8 cellular contexts compared by ENCODE assay signal in the genomic region with DNA sequence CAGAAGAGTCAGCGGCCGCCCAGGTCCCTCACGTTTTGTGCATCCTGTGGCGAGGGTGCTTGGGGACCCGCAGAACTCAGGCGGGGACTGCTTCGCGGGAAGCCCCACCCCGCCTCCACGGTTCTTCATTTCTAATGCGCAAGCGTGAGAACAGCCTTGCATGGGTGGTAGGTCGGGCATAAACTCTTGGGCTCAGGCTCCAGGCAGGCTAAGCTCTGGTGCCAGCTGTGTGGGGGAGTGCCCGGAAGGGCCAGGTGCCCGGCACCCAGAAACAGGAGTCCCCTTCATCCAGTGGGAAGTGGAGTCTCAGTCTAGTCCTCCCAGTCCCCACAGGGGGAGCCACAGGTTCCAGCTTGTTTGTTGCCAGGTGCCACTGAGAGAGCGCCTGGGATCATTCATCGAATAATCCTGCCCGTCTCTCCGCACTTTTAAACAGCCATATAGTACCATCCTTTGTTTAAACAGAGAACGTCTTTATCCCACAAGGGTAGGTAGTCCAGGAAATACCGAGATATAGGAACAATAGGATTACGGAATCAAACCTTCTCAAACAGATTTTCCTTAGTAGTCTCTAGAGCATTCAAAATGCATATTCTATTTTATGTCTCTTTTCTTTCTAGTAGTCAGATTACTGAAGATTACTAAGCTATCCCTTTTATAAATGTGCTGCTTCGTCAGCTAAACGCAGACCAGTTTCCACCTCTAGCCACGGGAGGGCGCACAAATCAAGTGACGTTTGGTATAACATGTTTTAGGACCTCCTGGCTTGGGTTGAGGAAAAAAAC. TPM values are rescaled to one million over a fixed set of nuclear protein-coding genes. Genes with fewer than 3 reads are reported as not detected.
DNase-seq lines count a peak whose midpoint lies in the region; ATAC-seq, FAIRE-seq and TF ChIP-seq lines count a peak whose summit lies in the region.

No MANE protein-coding gene starts in this region.

- intact Hi-C loops in kidney (cut with DNase I): no loop called here

- no peaks in the 10 kb centered on the region for H3K36me3 ChIP-seq in kidney (ENCODE audit: control insufficient read depth in 1 of 2, insufficient read depth in 2 of 2, low read length in 2 of 2)

- FAIRE-seq in GM18507 (lab: Jason Lieb, UNC) (peak; percentile 93), kidney (lab: Jason Lieb, UNC) (peak; percentile 85)

- peaks cover 0 to 4% of the 10 kb centered on the region in 2 donors for H3K4me1 ChIP-seq in kidney (ENCODE audit: control insufficient read depth in 1 of 2, insufficient read depth in 1 of 2, low read depth in 1 of 2, low read length in 2 of 2)

- TF ChIP-seq CTCF in kidney (IDR thresholded peaks at IDR 0.05; ENCODE audit: borderline replicate concordance, extremely low read depth, insufficient read depth): peak; percentile 50

- peak; percentile 50 for ATAC-seq in HG03135 (IDR thresholded peaks at IDR 0.05; ENCODE audit: unreplicated experiment)
- ATAC-seq in activated CD4-positive, CD25-positive, alpha-beta regulatory T cell treated with anti-CD3 and anti-CD28 coated beads, Interleukin-2, amount 50 U/mL, for 24 hours: peak; percentile 74 to 76

- H3K27ac ChIP-seq in kidney (ENCODE audit: low read depth in 2 of 2, low read length in 2 of 2): peak overlapping the region; percentile 28 to 43

- peak overlapping the region; percentile 41 to 78 for H3K9ac ChIP-seq in kidney (ENCODE audit: low read length in 2 of 2)

- H3K9me3 ChIP-seq in kidney (ENCODE audit: control insufficient read depth in 1 of 2, low read length in 2 of 2): no peaks in the 10 kb centered on the region

- H3K4me3 ChIP-seq in kidney (ENCODE audit: low read length in 2 of 2): peak overlapping the region; percentile 57 to 73

- DNase-seq in 8988T: peak; percentile 54
- no peak for DNase-seq in GM18507 (ENCODE audit: extremely low spot score, insufficient read length, low read depth)
- DNase-seq in NCI-H345 (lab: John Stamatoyannopoulos, UW): peak; percentile 84
- DNase-seq in cerebellum (ENCODE audit: low spot score): peak; percentile 44
- DNase-seq in kidney: peak; percentile 79
- DNase-seq in stimulated activated CD4-positive, alpha-beta T cell treated with anti-CD3 and anti-CD28 coated beads, Interleukin-12 subunit alpha, Interleukin-12 subunit beta, amount 100 ng/mL, for 48 hours (ENCODE audit: low read depth in 2 of 3, low spot score in 1 of 3): peak; percentile 25 to 67 (median 50)

RNA-seq across cellular contexts. Expression of gene RBBP7, which starts 12.7 kb away (rescaled TPM):
- total RNA-seq in cerebellum (64.2 TPM), kidney (95.2 TPM)
- 112 TPM for polyA plus RNA-seq in kidney (ENCODE audit: insufficient read depth, low read depth, low replicate concordance)
